Comparison of ENCODE assay signal across 8 cellular contexts in genomic region chr16:68074850-68075249, GRCh38. TPM values are rescaled to one million over a fixed set of nuclear protein-coding genes. Genes with fewer than 3 reads are reported as not detected.
DNase-seq lines count a peak whose midpoint lies in the region; ATAC-seq and TF ChIP-seq lines count a peak whose summit lies in the region.

No MANE protein-coding gene starts in this region.

- H3K4me1 Mint-ChIP-seq in T-helper 1 cell treated with Interleukin-12 subunit alpha and Interleukin-12 subunit beta and Interleukin-4 antibody, amounts not matched to agents 30 μg/mL and 1 μg/mL, for 36 hours (ENCODE audit: low read depth) = peaks cover 80% of the 10 kb centered on the region
- peaks cover 46% of the 10 kb centered on the region for H3K4me1 Mint-ChIP-seq in CD14-positive monocyte

- no peaks in the 10 kb centered on the region for H3K9me3 Mint-ChIP-seq in T-helper 1 cell treated with Interleukin-12 subunit alpha and Interleukin-12 subunit beta and Interleukin-4 antibody, amounts not matched to agents 30 μg/mL and 1 μg/mL, for 36 hours
- no peaks in the 10 kb centered on the region for H3K9me3 Mint-ChIP-seq in CD14-positive monocyte

- no peaks in the 10 kb centered on the region for H3K27me3 Mint-ChIP-seq in T-helper 1 cell treated with Interleukin-12 subunit alpha and Interleukin-12 subunit beta and Interleukin-4 antibody, amounts not matched to agents 30 μg/mL and 1 μg/mL, for 36 hours (ENCODE audit: low read depth)
- H3K27me3 Mint-ChIP-seq in CD14-positive monocyte (ENCODE audit: low read depth in 3 of 3) = no peaks in the 10 kb centered on the region

- intact Hi-C loops in right lobe of liver (cut with DNase I) (loop anchor here in 1 of 2 donors (10.0 kb wide), 1 partner anchor 160 kb away; the partner anchor contains the start of gene ESRP2), CD14-positive monocyte (cut with micrococcal nuclease) (no loop called here)

- peaks cover 0 to 9% (median 2%) of the 10 kb centered on the region in 4 donors for H3K36me3 ChIP-seq in right lobe of liver

- ATAC-seq in HG03045 (IDR thresholded peaks at IDR 0.05; ENCODE audit: unreplicated experiment) = peak; percentile 76
- ATAC-seq in right lobe of liver = no peak

- H3K27ac ChIP-seq in right lobe of liver = no peak overlapping the region

- WGBS in right lobe of liver (ENCODE audit: insufficient coverage, low coverage, low lambda C conversion rate, missing lambda C conversion rate) = no CpG with 5 or more reads among the region's 4 CpGs

- peaks cover 0 to 72% (median 30%) of the 10 kb centered on the region in 4 donors for H3K4me1 ChIP-seq in right lobe of liver

- H3K4me3 Mint-ChIP-seq in T-helper 1 cell treated with Interleukin-12 subunit alpha and Interleukin-12 subunit beta and Interleukin-4 antibody, amounts not matched to agents 30 μg/mL and 1 μg/mL, for 36 hours = peak overlapping the region; percentile 75
- no peak overlapping the region for H3K4me3 Mint-ChIP-seq in CD14-positive monocyte

- no peak overlapping the region for H3K4me3 ChIP-seq in right lobe of liver

- DNase-seq in right lobe of liver (peak in 2 of 3 donors; percentile 33 to 47), CD14-positive monocyte (ENCODE audit: low spot score) (no peak), AG08396 (ENCODE audit: low spot score) (no peak), NCI-H1694 (lab: John Stamatoyannopoulos, UW) (no peak), 8988T (no peak)

- H3K36me3 Mint-ChIP-seq in T-helper 1 cell treated with Interleukin-12 subunit alpha and Interleukin-12 subunit beta and Interleukin-4 antibody, amounts not matched to agents 30 μg/mL and 1 μg/mL, for 36 hours (ENCODE audit: low read depth) = peaks cover 49% of the 10 kb centered on the region
- peaks cover 77 to 89% of the 10 kb centered on the region in 2 donors for H3K36me3 Mint-ChIP-seq in CD14-positive monocyte

- H3K27me3 ChIP-seq in right lobe of liver = no peaks in the 10 kb centered on the region

- no peak for TF ChIP-seq CTCF in right lobe of liver (IDR thresholded peaks at IDR 0.05)
- no peak for TF ChIP-seq CTCF in CD14-positive monocyte (IDR thresholded peaks at IDR 0.05)

- peak overlapping the region; percentile 97 for H3K27ac Mint-ChIP-seq in T-helper 1 cell treated with Interleukin-12 subunit alpha and Interleukin-12 subunit beta and Interleukin-4 antibody, amounts not matched to agents 30 μg/mL and 1 μg/mL, for 36 hours
- H3K27ac Mint-ChIP-seq in CD14-positive monocyte = peak overlapping the region in 2 of 7 donors; percentile 14 to 79

- H3K9me3 ChIP-seq in right lobe of liver = no peaks in the 10 kb centered on the region

- TF ChIP-seq POLR2A in GM19193 (IDR thresholded peaks at IDR 0.05; ENCODE audit: extremely low read depth, insufficient read depth, insufficient read length) (peak; percentile 42), right lobe of liver (IDR thresholded peaks at IDR 0.05) (no peak)

RNA-seq across cellular contexts. Expression of gene NFATC3, which starts 10.3 kb away (rescaled TPM):
- total RNA-seq in right lobe of liver = 10 to 100 TPM; 19.9 to 30.1 (median 25.1) TPM
- polyA plus RNA-seq in CD14-positive monocyte = 10 to 100 TPM; 15.8 to 21.8 TPM

RNA-seq across cellular contexts. Expression of gene DUS2, which starts 51.8 kb away (rescaled TPM):
- 10 to 100 TPM in 2 of 6 experiments, 1 to 10 TPM in 4; 7.9 to 16.4 (median 9.2) TPM for total RNA-seq in right lobe of liver
- polyA plus RNA-seq in CD14-positive monocyte = 10 to 100 TPM; 18.4 to 33.2 TPM

RNA-seq across cellular contexts. Expression of gene DDX28, which starts 51.8 kb away (rescaled TPM):
- total RNA-seq in right lobe of liver = 1 to 10 TPM; 5.4 to 10.0 (median 6.3) TPM
- 10 to 100 TPM; 27.7 to 42.9 TPM for polyA plus RNA-seq in CD14-positive monocyte

RNA-seq across cellular contexts. Expression of gene DPEP2NB, which starts 59.1 kb away (rescaled TPM):
- not detected for total RNA-seq in right lobe of liver
- polyA plus RNA-seq in CD14-positive monocyte = not detected

Comparison
In these comparisons a context has a peak if more than half of its experiments do, and no peak if none do; other contexts are left out.
1. DNase-seq: peak in right lobe of liver (2 of 3); none in CD14-positive monocyte (single experiment), AG08396 (single experiment), NCI-H1694 (single experiment) and 8988T (single experiment).